Comparison of ENCODE assay signal across 9 cellular contexts in genomic region chr1:32871364-32872188, GRCh38. TPM values are rescaled to one million over a fixed set of nuclear protein-coding genes. Genes with fewer than 3 reads are reported as not detected.
DNase-seq lines count a peak whose midpoint lies in the region; ATAC-seq and TF ChIP-seq lines count a peak whose summit lies in the region.
"Had no signal": no experiment of that assay in that cellular context is flagged by ENCODE, and none has a peak within 500 bp of the region (broad histone marks: within the 10 kb centered on the region; RNA-seq: fewer than 3 reads in every experiment).

No MANE protein-coding gene starts in this region.

- ATAC-seq in gastroesophageal sphincter = peak; percentile 43

- no peak for TF ChIP-seq POLR2A in gastroesophageal sphincter (IDR thresholded peaks at IDR 0.05)
- TF ChIP-seq POLR2A in uterus (IDR thresholded peaks at IDR 0.05) = no peak

- no peaks in the 10 kb centered on the region for H3K36me3 ChIP-seq in OCI-LY1 (ENCODE audit: insufficient read depth, low read length)
- peaks cover 0 to 13% of the 10 kb centered on the region in 2 donors for H3K36me3 ChIP-seq in gastroesophageal sphincter
- no peaks in the 10 kb centered on the region for H3K36me3 ChIP-seq in uterus

- H3K9me2 ChIP-seq in OCI-LY1 (ENCODE audit: low read depth, low read length) = no peaks in the 10 kb centered on the region

- TF ChIP-seq EP300 in gastroesophageal sphincter (IDR thresholded peaks at IDR 0.05) = no peak

- H3K4me3 ChIP-seq in OCI-LY1 (ENCODE audit: low read depth, low read length, poor library complexity, severe bottlenecking) (no peak overlapping the region), gastroesophageal sphincter (peak overlapping the region; percentile 46 to 61), uterus (peak overlapping the region in 1 of 2 donors; percentile 42)

- WGBS in gastroesophageal sphincter (ENCODE audit: low coverage in 1 of 2), 2 donors = 42 to 65% methylated on average over 4 to 7 of the region's 13 CpGs

- DNase-seq in ELF-1 (ENCODE audit: low read depth, low spot score) (peak; percentile 58), posterior vena cava (ENCODE audit: low spot score) (peak; percentile 75), hypothalamus (lab: John Stamatoyannopoulos, UW) (no peak), CD1c-positive myeloid dendritic cell (ENCODE audit: extremely low spot score) (no peak), NOMO-1 (lab: John Stamatoyannopoulos, UW; ENCODE audit: unreplicated experiment in 2 of 2) (no peak), uterus (no peak)

- TF ChIP-seq CTCF in OCI-LY1 (IDR thresholded peaks at IDR 0.05; ENCODE audit: low read length) (no peak), gastroesophageal sphincter (IDR thresholded peaks at IDR 0.05) (no peak), uterus (IDR thresholded peaks at IDR 0.05) (no peak)

- intact Hi-C loops in posterior vena cava (cut with DNase I) = loop anchor here in 1 of 2 donors (5.0 kb wide), 1 partner anchor 159 kb away; no protein-coding TSS in a partner anchor
- intact Hi-C loops in uterus (cut with DNase I; ENCODE audit: low total_unique reads) = no loop called here

- no peaks in the 10 kb centered on the region for H3K9me3 ChIP-seq in OCI-LY1 (ENCODE audit: low read length)
- no peaks in the 10 kb centered on the region for H3K9me3 ChIP-seq in gastroesophageal sphincter
- no peaks in the 10 kb centered on the region for H3K9me3 ChIP-seq in uterus

- H3K4me1 ChIP-seq in OCI-LY1 (ENCODE audit: insufficient read depth, low read length, severe bottlenecking) (peaks cover 7% of the 10 kb centered on the region), gastroesophageal sphincter (peaks cover 0 to 37% (median 17%) of the 10 kb centered on the region in 3 donors), uterus (no peaks in the 10 kb centered on the region)

- H3K27me3 ChIP-seq in OCI-LY1 (ENCODE audit: insufficient read depth, low read length) (no peaks in the 10 kb centered on the region), gastroesophageal sphincter (peaks cover 7% of the 10 kb centered on the region), uterus (no peaks in the 10 kb centered on the region)

- H2AFZ ChIP-seq in OCI-LY1 (ENCODE audit: low read length) = no peak overlapping the region

- H3K79me2 ChIP-seq in OCI-LY1 (ENCODE audit: insufficient read depth, low read length) = no peaks in the 10 kb centered on the region

- no peaks in the 10 kb centered on the region for H3F3A ChIP-seq in OCI-LY1 (ENCODE audit: insufficient read depth, low read length)

- H4K20me1 ChIP-seq in OCI-LY1 (ENCODE audit: insufficient read depth, low read length) = no peaks in the 10 kb centered on the region

- 0 out of 2 replicates have a peak overlapping the region, but pooled peaks have one; percentile 26 for H3K4me2 ChIP-seq in OCI-LY1 (ENCODE audit: low read length)

- H3K9ac ChIP-seq in OCI-LY1 (ENCODE audit: low read length) = no peak overlapping the region

- H3K27ac ChIP-seq in OCI-LY1 (ENCODE audit: low read depth, low read length, poor library complexity, severe bottlenecking) = no peak overlapping the region
- H3K27ac ChIP-seq in gastroesophageal sphincter = peak overlapping the region in 3 of 4 donors; percentile 63 to 71 (median 66)
- peak overlapping the region in 1 of 2 donors; percentile 42 for H3K27ac ChIP-seq in uterus

RNA-seq across cellular contexts. Expression of gene FNDC5, which starts 0.9 kb away (rescaled TPM):
- total RNA-seq in gastroesophageal sphincter = 10 to 100 TPM in 2 of 4 donors, 1 to 10 TPM in 2; 7.3 to 11.3 (median 8.9) TPM
- 1 to 10 TPM; 2.4 to 5.0 TPM for total RNA-seq in posterior vena cava
- 10 to 100 TPM in 1 of 4 donors, 1 to 10 TPM in 2, not detected in 1; 1.2 to 71.1 (median 3.7) TPM for total RNA-seq in uterus

RNA-seq across cellular contexts. Expression of gene HPCA, which starts 14.7 kb away (rescaled TPM):
- total RNA-seq in gastroesophageal sphincter (under 1 TPM in 1 of 4 donors, not detected in 3; 0.58 TPM), posterior vena cava (under 1 TPM in 1 of 2 donors, not detected in 1; 0.19 TPM), uterus (under 1 TPM in 2 of 4 donors, not detected in 2; 0.76 to 0.79 TPM)
- total RNA-seq: glomerular endothelial cell had no signal

RNA-seq across cellular contexts. Expression of gene TMEM54, which starts 29.6 kb away (rescaled TPM):
- total RNA-seq in gastroesophageal sphincter = 100 to 1,000 TPM in 2 of 4 donors, 10 to 100 TPM in 2; 71.5 to 138 (median 101) TPM
- total RNA-seq in posterior vena cava = 10 to 100 TPM; 33.5 to 36.0 TPM
- total RNA-seq in uterus = 10 to 100 TPM; 18.4 to 57.4 (median 34.8) TPM

RNA-seq across cellular contexts. Expression of gene S100PBP, which starts 54.1 kb away (rescaled TPM):
- total RNA-seq in gastroesophageal sphincter (10 to 100 TPM; 25.4 to 46.9 (median 29.8) TPM), posterior vena cava (10 to 100 TPM; 24.2 to 30.8 TPM), uterus (100 to 1,000 TPM in 1 of 4 donors, 10 to 100 TPM in 3; 50.2 to 168 (median 76.4) TPM)

RNA-seq across cellular contexts. Expression of gene YARS1, which starts 54.4 kb away (rescaled TPM):
- total RNA-seq in gastroesophageal sphincter (10 to 100 TPM; 29.1 to 54.1 (median 46.0) TPM), posterior vena cava (10 to 100 TPM; 74.2 to 85.5 TPM), uterus (10 to 100 TPM; 15.9 to 67.7 (median 30.4) TPM)

Comparison
In these comparisons a context has a peak if more than half of its experiments do, and no peak if none do; other contexts are left out.
1. DNase-seq: peak in ELF-1 (single experiment) and posterior vena cava (single experiment); none in hypothalamus (0 of 51), CD1c-positive myeloid dendritic cell (single experiment), NOMO-1 (0 of 2) and uterus (0 of 2).